ENCODE assay signal across 1 cellular context in genomic region chr14:91899213-91899612, GRCh38.
TF ChIP-seq lines count a peak whose summit lies in the region.

No MANE protein-coding gene starts in this region.

TF ChIP-seq in WTC11, 78 proteins besides CTCF, POLR2A, EP300 and RAD21 (continued from another document):
- no peak for TF ChIP-seq STAT6 (CRISPR knock-in tag; conservative IDR thresholded peaks at IDR 0.05; ENCODE audit: low read depth)
- TF ChIP-seq ATF1 (CRISPR knock-in tag; IDR thresholded peaks at IDR 0.05): no peak
- no peak for TF ChIP-seq TEAD1 (CRISPR knock-in tag; IDR thresholded peaks at IDR 0.05)
- TF ChIP-seq IRF1 (CRISPR knock-in tag; IDR thresholded peaks at IDR 0.05): no peak
- no peak for TF ChIP-seq TEAD4 (CRISPR knock-in tag; IDR thresholded peaks at IDR 0.05)
- no peak for TF ChIP-seq JUN (CRISPR knock-in tag; IDR thresholded peaks at IDR 0.05)
- no peak for TF ChIP-seq FOXP1 (CRISPR knock-in tag; IDR thresholded peaks at IDR 0.05; ENCODE audit: borderline replicate concordance)
- no peak for TF ChIP-seq IRF2 (CRISPR knock-in tag; IDR thresholded peaks at IDR 0.05; ENCODE audit: borderline replicate concordance, low read depth)
